10 cellular contexts compared by ENCODE assay signal in the genomic region with DNA sequence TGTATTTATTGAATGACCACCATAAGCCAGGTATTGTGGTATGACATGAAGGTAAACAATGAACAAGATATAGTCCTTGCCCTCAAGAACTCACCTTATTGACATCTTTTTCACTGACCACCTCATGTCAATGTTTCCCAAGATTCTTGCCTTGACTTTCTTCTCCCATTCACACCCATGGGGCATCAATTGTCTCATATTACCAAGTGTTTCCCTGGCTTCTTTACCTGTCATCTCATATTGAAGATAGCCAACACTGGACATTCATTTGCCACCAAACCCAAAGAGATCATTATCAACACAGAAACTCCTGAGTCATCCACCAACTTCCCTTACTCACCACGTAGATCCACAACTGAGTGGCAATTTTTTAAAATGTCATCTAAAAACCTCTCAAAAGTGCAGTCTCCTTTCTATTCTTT.
A peak's percentile ranks its signal among the peaks of the same experiment; 100 is the strongest.
DNase-seq lines count a peak whose midpoint lies in the region; ATAC-seq and TF ChIP-seq lines count a peak whose summit lies in the region.
"Had no signal": no experiment of that assay in that cellular context is flagged by ENCODE, and none has a peak within 500 bp of the region (broad histone marks: within the 10 kb centered on the region; RNA-seq: fewer than 3 reads in every experiment).

No MANE protein-coding gene starts in this region.

- DNase-seq in epithelial cell of esophagus (ENCODE audit: low read depth) (peak; percentile 37), germinal center (ENCODE audit: low spot score) (no peak), coronary artery (ENCODE audit: low spot score) (no peak), NCI-H1694 treated with DMSO at 0.1 percent for 48 hours (lab: John Stamatoyannopoulos, UW) (no peak)
- DNase-seq: NCI-H1694 had no signal

- H3K4me3 ChIP-seq in KMS-11 (IDR thresholded peaks at IDR 0.05; ENCODE audit: insufficient read depth, low read depth, low read length), result no peak overlapping the region
- no peak overlapping the region for H3K4me3 ChIP-seq in epithelial cell of esophagus (ENCODE audit: low read length)
- H3K4me3 ChIP-seq in coronary artery, result no peak overlapping the region
- H3K4me3 ChIP-seq: suprapubic skin had no signal

- H3K4me2 ChIP-seq in KMS-11, result peak overlapping the region; percentile 15; the same call in 1 of the 2 replicates

- peak; percentile 55 for ATAC-seq in GM18511 (IDR thresholded peaks at IDR 0.05; ENCODE audit: unreplicated experiment)
- peak; percentile 43 for ATAC-seq in GM21825 (IDR thresholded peaks at IDR 0.05; ENCODE audit: unreplicated experiment)
- no peak for ATAC-seq in GM21367 (IDR thresholded peaks at IDR 0.05; ENCODE audit: unreplicated experiment)

- no peaks in the 10 kb centered on the region for H4K20me1 ChIP-seq in KMS-11 (ENCODE audit: insufficient read depth)

- H3K79me2 ChIP-seq in KMS-11 (ENCODE audit: insufficient read depth, low read depth), result no peaks in the 10 kb centered on the region

- no peak overlapping the region for H2AFZ ChIP-seq in KMS-11 (ENCODE audit: low read depth)

- H3K36me3 ChIP-seq in KMS-11 (ENCODE audit: insufficient read depth), result no peaks in the 10 kb centered on the region
- H3K36me3 ChIP-seq: suprapubic skin had no signal

- no peak overlapping the region for H3K27ac ChIP-seq in KMS-11
- H3K27ac ChIP-seq in coronary artery, result no peak overlapping the region
- H3K27ac ChIP-seq: suprapubic skin had no signal

- no peak overlapping the region for H3K9ac ChIP-seq in KMS-11

- peaks cover 15% of the 10 kb centered on the region for H3K4me1 ChIP-seq in KMS-11 (ENCODE audit: low read depth, poor library complexity, severe bottlenecking)
- H3K4me1 ChIP-seq: suprapubic skin had no signal

- TF ChIP-seq CTCF in KMS-11 (conservative IDR thresholded peaks at IDR 0.05; ENCODE audit: low read depth, low read length) (no peak), epithelial cell of esophagus (IDR thresholded peaks at IDR 0.05; ENCODE audit: insufficient read depth, low read depth, low read length, missing control alignments) (no peak), coronary artery (IDR thresholded peaks at IDR 0.05) (no peak)

- H3K27me3 ChIP-seq in KMS-11 (ENCODE audit: insufficient read depth, low read depth), result no peaks in the 10 kb centered on the region
- H3K27me3 ChIP-seq: suprapubic skin had no signal
